In the genomic region with DNA sequence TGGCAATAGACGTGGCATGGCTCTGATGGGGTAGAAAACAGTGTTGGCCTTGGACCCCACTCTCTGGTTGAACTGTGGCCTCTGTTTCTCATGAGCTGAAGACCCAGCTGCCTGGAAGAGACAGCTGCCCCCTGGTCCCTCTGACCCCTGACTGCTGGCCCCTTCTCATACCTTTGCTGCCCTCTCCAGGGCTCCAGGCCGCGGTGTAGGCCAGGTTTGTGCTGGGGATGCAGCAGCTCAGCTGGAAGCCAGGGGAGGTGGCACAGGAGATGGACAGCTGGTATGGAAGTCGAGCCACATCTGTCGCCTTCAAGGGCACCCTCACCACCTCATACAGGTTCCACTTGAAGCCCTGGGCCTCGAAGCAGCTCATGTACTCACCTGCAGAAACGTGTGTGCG, we compare ENCODE assay signal across 1 cellular context.
TF ChIP-seq lines count a peak whose summit lies in the region.

No MANE protein-coding gene starts in this region.

TF ChIP-seq in WTC11, 78 proteins besides CTCF, POLR2A, EP300 and RAD21:
- no peak for TF ChIP-seq SP1 (CRISPR knock-in tag; conservative IDR thresholded peaks at IDR 0.05)
- TF ChIP-seq, protein P1, sequence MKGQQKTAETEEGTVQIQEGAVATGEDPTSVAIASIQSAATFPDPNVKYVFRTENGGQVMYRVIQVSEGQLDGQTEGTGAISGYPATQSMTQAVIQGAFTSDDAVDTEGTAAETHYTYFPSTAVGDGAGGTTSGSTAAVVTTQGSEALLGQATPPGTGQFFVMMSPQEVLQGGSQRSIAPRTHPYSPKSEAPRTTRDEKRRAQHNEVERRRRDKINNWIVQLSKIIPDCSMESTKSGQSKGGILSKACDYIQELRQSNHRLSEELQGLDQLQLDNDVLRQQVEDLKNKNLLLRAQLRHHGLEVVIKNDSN (CRISPR knock-in tag; IDR thresholded peaks at IDR 0.05), result no peak
- no peak for TF ChIP-seq MYBL2 (CRISPR knock-in tag; IDR thresholded peaks at IDR 0.05)
- TF ChIP-seq PREB (CRISPR knock-in tag; IDR thresholded peaks at IDR 0.05; ENCODE audit: borderline replicate concordance), result no peak
- no peak for TF ChIP-seq ESRRA (CRISPR knock-in tag; IDR thresholded peaks at IDR 0.05; ENCODE audit: borderline replicate concordance)
- no peak for TF ChIP-seq NR1H2 (CRISPR knock-in tag; IDR thresholded peaks at IDR 0.05)
- TF ChIP-seq, protein P2, sequence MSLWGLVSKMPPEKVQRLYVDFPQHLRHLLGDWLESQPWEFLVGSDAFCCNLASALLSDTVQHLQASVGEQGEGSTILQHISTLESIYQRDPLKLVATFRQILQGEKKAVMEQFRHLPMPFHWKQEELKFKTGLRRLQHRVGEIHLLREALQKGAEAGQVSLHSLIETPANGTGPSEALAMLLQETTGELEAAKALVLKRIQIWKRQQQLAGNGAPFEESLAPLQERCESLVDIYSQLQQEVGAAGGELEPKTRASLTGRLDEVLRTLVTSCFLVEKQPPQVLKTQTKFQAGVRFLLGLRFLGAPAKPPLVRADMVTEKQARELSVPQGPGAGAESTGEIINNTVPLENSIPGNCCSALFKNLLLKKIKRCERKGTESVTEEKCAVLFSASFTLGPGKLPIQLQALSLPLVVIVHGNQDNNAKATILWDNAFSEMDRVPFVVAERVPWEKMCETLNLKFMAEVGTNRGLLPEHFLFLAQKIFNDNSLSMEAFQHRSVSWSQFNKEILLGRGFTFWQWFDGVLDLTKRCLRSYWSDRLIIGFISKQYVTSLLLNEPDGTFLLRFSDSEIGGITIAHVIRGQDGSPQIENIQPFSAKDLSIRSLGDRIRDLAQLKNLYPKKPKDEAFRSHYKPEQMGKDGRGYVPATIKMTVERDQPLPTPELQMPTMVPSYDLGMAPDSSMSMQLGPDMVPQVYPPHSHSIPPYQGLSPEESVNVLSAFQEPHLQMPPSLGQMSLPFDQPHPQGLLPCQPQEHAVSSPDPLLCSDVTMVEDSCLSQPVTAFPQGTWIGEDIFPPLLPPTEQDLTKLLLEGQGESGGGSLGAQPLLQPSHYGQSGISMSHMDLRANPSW (CRISPR knock-in tag; conservative IDR thresholded peaks at IDR 0.05; ENCODE audit: low read depth), result no peak
- no peak for TF ChIP-seq OVOL2 (CRISPR knock-in tag; IDR thresholded peaks at IDR 0.05; ENCODE audit: borderline replicate concordance)
- TF ChIP-seq ZNF423 (CRISPR knock-in tag; IDR thresholded peaks at IDR 0.05), result no peak
- TF ChIP-seq, protein P3, sequence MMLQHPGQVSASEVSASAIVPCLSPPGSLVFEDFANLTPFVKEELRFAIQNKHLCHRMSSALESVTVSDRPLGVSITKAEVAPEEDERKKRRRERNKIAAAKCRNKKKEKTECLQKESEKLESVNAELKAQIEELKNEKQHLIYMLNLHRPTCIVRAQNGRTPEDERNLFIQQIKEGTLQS (CRISPR knock-in tag; conservative IDR thresholded peaks at IDR 0.05), result no peak
- no peak for TF ChIP-seq MLX (CRISPR knock-in tag; IDR thresholded peaks at IDR 0.05)
- no peak for TF ChIP-seq SOX15 (CRISPR knock-in tag; IDR thresholded peaks at IDR 0.05)
- TF ChIP-seq ZNF532 (CRISPR knock-in tag; IDR thresholded peaks at IDR 0.05; ENCODE audit: borderline replicate concordance), result no peak
- TF ChIP-seq ZSCAN18 (CRISPR knock-in tag; IDR thresholded peaks at IDR 0.05), result no peak
- TF ChIP-seq, protein P4, sequence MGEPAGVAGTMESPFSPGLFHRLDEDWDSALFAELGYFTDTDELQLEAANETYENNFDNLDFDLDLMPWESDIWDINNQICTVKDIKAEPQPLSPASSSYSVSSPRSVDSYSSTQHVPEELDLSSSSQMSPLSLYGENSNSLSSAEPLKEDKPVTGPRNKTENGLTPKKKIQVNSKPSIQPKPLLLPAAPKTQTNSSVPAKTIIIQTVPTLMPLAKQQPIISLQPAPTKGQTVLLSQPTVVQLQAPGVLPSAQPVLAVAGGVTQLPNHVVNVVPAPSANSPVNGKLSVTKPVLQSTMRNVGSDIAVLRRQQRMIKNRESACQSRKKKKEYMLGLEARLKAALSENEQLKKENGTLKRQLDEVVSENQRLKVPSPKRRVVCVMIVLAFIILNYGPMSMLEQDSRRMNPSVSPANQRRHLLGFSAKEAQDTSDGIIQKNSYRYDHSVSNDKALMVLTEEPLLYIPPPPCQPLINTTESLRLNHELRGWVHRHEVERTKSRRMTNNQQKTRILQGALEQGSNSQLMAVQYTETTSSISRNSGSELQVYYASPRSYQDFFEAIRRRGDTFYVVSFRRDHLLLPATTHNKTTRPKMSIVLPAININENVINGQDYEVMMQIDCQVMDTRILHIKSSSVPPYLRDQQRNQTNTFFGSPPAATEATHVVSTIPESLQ (CRISPR knock-in tag; IDR thresholded peaks at IDR 0.05), result no peak
- TF ChIP-seq, protein P5, sequence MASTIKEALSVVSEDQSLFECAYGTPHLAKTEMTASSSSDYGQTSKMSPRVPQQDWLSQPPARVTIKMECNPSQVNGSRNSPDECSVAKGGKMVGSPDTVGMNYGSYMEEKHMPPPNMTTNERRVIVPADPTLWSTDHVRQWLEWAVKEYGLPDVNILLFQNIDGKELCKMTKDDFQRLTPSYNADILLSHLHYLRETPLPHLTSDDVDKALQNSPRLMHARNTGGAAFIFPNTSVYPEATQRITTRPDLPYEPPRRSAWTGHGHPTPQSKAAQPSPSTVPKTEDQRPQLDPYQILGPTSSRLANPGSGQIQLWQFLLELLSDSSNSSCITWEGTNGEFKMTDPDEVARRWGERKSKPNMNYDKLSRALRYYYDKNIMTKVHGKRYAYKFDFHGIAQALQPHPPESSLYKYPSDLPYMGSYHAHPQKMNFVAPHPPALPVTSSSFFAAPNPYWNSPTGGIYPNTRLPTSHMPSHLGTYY (CRISPR knock-in tag; IDR thresholded peaks at IDR 0.05), result no peak
- TF ChIP-seq, protein P6, sequence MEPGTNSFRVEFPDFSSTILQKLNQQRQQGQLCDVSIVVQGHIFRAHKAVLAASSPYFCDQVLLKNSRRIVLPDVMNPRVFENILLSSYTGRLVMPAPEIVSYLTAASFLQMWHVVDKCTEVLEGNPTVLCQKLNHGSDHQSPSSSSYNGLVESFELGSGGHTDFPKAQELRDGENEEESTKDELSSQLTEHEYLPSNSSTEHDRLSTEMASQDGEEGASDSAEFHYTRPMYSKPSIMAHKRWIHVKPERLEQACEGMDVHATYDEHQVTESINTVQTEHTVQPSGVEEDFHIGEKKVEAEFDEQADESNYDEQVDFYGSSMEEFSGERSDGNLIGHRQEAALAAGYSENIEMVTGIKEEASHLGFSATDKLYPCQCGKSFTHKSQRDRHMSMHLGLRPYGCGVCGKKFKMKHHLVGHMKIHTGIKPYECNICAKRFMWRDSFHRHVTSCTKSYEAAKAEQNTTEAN (CRISPR knock-in tag; IDR thresholded peaks at IDR 0.05), result no peak
- no peak for TF ChIP-seq ZNF512 (CRISPR knock-in tag; IDR thresholded peaks at IDR 0.05; ENCODE audit: borderline replicate concordance)
- no peak for TF ChIP-seq ELF4 (CRISPR knock-in tag; IDR thresholded peaks at IDR 0.05; ENCODE audit: low read depth)
